1 cellular context compared by ENCODE assay signal in the genomic region with DNA sequence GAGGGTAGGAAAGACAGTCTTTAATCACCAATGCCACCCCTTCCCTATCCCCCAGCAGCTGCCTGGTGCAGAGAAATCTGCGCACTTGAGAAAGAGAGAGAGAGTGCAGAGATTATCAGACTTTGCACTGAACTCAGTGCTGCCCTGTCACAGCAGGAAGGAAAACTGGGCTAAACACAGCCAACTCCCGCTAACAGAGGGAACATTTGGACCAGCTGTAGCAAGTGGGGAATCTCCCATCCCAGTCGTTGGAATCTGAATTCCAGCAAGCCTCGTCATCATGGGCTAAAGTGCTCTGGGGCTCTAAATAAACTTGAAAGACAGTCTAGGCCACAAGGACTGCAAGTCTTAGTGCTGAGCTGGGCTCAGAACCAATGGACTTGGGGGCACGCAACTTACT.
TF ChIP-seq lines count a peak whose summit lies in the region.

No MANE protein-coding gene starts in this region.

TF ChIP-seq in IMR-90, 13 proteins besides CTCF, POLR2A, EP300 and RAD21 (continued from another document):
- TF ChIP-seq, protein P1, sequence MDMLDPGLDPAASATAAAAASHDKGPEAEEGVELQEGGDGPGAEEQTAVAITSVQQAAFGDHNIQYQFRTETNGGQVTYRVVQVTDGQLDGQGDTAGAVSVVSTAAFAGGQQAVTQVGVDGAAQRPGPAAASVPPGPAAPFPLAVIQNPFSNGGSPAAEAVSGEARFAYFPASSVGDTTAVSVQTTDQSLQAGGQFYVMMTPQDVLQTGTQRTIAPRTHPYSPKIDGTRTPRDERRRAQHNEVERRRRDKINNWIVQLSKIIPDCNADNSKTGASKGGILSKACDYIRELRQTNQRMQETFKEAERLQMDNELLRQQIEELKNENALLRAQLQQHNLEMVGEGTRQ (IDR thresholded peaks at IDR 0.05; ENCODE audit: low read depth, low read length) = no peak
- no peak for TF ChIP-seq FOS (IDR thresholded peaks at IDR 0.05; ENCODE audit: low read depth, low read length)
- no peak for TF ChIP-seq RFX5 (IDR thresholded peaks at IDR 0.05; ENCODE audit: low read depth, low read length)
- TF ChIP-seq BHLHE40 (IDR thresholded peaks at IDR 0.05; ENCODE audit: low read depth, low read length) = no peak
- TF ChIP-seq MAZ (IDR thresholded peaks at IDR 0.05; ENCODE audit: borderline replicate concordance, low read depth, low read length) = no peak
- TF ChIP-seq, protein P2, sequence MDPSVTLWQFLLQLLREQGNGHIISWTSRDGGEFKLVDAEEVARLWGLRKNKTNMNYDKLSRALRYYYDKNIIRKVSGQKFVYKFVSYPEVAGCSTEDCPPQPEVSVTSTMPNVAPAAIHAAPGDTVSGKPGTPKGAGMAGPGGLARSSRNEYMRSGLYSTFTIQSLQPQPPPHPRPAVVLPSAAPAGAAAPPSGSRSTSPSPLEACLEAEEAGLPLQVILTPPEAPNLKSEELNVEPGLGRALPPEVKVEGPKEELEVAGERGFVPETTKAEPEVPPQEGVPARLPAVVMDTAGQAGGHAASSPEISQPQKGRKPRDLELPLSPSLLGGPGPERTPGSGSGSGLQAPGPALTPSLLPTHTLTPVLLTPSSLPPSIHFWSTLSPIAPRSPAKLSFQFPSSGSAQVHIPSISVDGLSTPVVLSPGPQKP (IDR thresholded peaks at IDR 0.05; ENCODE audit: borderline replicate concordance, low read depth, low read length) = no peak
- no peak for TF ChIP-seq NFE2L2 (IDR thresholded peaks at IDR 0.05; ENCODE audit: low read depth, low read length)
- TF ChIP-seq CEBPB (IDR thresholded peaks at IDR 0.05; ENCODE audit: low read depth, low read length) = no peak
- TF ChIP-seq MAFK (IDR thresholded peaks at IDR 0.05; ENCODE audit: low read depth, low read length) = no peak
- no peak for TF ChIP-seq RCOR1 (IDR thresholded peaks at IDR 0.05; ENCODE audit: insufficient replicate concordance, low read length)
